Comparison of ENCODE assay signal across 9 cellular contexts in the genomic region with DNA sequence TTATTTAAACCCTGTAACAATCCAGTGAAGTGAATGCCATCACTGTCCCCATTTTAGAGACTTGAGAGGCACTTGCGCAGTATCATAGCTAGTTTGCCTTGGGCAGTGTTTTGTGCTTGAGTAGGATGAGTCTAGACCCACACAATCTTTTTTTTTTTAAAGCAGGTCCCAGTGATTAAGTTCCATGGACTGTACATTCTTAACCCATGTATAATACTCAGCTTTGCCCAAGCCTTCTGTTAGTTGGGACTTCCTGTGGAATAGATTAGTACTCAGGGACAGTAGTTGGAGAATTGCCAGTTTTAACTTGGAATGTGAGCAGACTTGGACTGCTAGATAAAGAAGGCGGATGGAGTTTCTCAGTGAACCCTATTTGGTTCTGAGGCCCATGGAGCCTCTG.
DNase-seq lines count a peak whose midpoint lies in the region; ATAC-seq and TF ChIP-seq lines count a peak whose summit lies in the region.
"Had no signal": no experiment of that assay in that cellular context is flagged by ENCODE, and none has a peak within 500 bp of the region (broad histone marks: within the 10 kb centered on the region; RNA-seq: fewer than 3 reads in every experiment).

No MANE protein-coding gene starts in this region.

- DNase-seq in HT-29 (ENCODE audit: low spot score) (peak; percentile 32), body of pancreas (peak in 1 of 4 donors; percentile 36), hepatic stellate cell (ENCODE audit: low spot score) (peak; percentile 89), neural progenitor cell (ENCODE audit: low spot score) (no peak)
- DNase-seq: NCI-H1694 treated with DMSO at 0.1 percent for 48 hours; stimulated activated CD4-positive, alpha-beta T cell treated with anti-CD3 and anti-CD28 coated beads, Interleukin-1b, Interleukin-23, amount 100 ng/mL, for 48 hours had no signal

- ATAC-seq in body of pancreas (peak; percentile 72), GM21737 (IDR thresholded peaks at IDR 0.05; ENCODE audit: unreplicated experiment) (no peak), HG03432 (IDR thresholded peaks at IDR 0.05; ENCODE audit: unreplicated experiment) (no peak)

- H3K36me3 Mint-ChIP-seq in neural progenitor cell: peaks cover 52% of the 10 kb centered on the region

- H3K4me1 ChIP-seq in body of pancreas (peaks cover 22% of the 10 kb centered on the region), subcutaneous abdominal adipose tissue (ENCODE audit: control insufficient read depth in 5 of 5, insufficient read depth in 5 of 5, low read length in 5 of 5) (peaks cover 0 to 20% (median 13%) of the 10 kb centered on the region in 5 donors), neural progenitor cell (peaks cover 15% of the 10 kb centered on the region)

- peaks cover 0 to 2% of the 10 kb centered on the region in 2 donors for H3K36me3 ChIP-seq in body of pancreas (replicated peaks in 1 of 2; ENCODE audit: insufficient read depth in 1 of 2, low read depth in 2 of 2)
- H3K36me3 ChIP-seq in subcutaneous abdominal adipose tissue (ENCODE audit: control insufficient read depth in 5 of 5, insufficient read depth in 5 of 5, low read length in 5 of 5): peaks cover 0 to 30% (median 26%) of the 10 kb centered on the region in 5 donors
- peaks cover 13% of the 10 kb centered on the region for H3K36me3 ChIP-seq in neural progenitor cell

- H3K79me2 ChIP-seq in neural progenitor cell (ENCODE audit: low read depth): peaks cover 19% of the 10 kb centered on the region

- H3K9ac ChIP-seq in subcutaneous abdominal adipose tissue (ENCODE audit: low read length in 5 of 5): no peak overlapping the region
- H3K9ac ChIP-seq in neural progenitor cell: no peak overlapping the region

- no peak overlapping the region for H3K27ac Mint-ChIP-seq in neural progenitor cell

- no peaks in the 10 kb centered on the region for H3K27me3 Mint-ChIP-seq in neural progenitor cell (ENCODE audit: insufficient read depth, low read depth)

- H3K4me1 Mint-ChIP-seq in neural progenitor cell: peaks cover 17% of the 10 kb centered on the region

- H3K27ac ChIP-seq in body of pancreas (peak overlapping the region in 1 of 4 donors; percentile 29), subcutaneous abdominal adipose tissue (ENCODE audit: low read depth, low read length) (peak overlapping the region; percentile 17), neural progenitor cell (no peak overlapping the region)

- peaks cover 20% of the 10 kb centered on the region for H4K20me1 ChIP-seq in neural progenitor cell (ENCODE audit: low read depth)

- H3K27me3 ChIP-seq in body of pancreas: no peaks in the 10 kb centered on the region
- H3K27me3 ChIP-seq in subcutaneous abdominal adipose tissue (ENCODE audit: control insufficient read depth in 5 of 5, insufficient read depth in 4 of 5, low read length in 5 of 5): no peaks in the 10 kb centered on the region
- no peaks in the 10 kb centered on the region for H3K27me3 ChIP-seq in neural progenitor cell

- TF ChIP-seq CTCF in body of pancreas (IDR thresholded peaks at IDR 0.05): no peak
- TF ChIP-seq CTCF in neural progenitor cell (IDR thresholded peaks at IDR 0.05): no peak

- 60 to 62% methylated on average over 2 of the region's 2 CpGs for WGBS in body of pancreas, 2 donors

- peaks cover 22% of the 10 kb centered on the region for H3F3A ChIP-seq in neural progenitor cell (ENCODE audit: low read depth)

- no peak overlapping the region for H3K4me3 Mint-ChIP-seq in neural progenitor cell

- no peaks in the 10 kb centered on the region for H3K9me3 Mint-ChIP-seq in neural progenitor cell

- no peak for TF ChIP-seq POLR2A in body of pancreas (IDR thresholded peaks at IDR 0.05)

- H3K9me3 ChIP-seq in body of pancreas: no peaks in the 10 kb centered on the region
- H3K9me3 ChIP-seq in subcutaneous abdominal adipose tissue (ENCODE audit: control insufficient read depth in 5 of 5, low read length in 5 of 5): no peaks in the 10 kb centered on the region
- no peaks in the 10 kb centered on the region for H3K9me3 ChIP-seq in neural progenitor cell (ENCODE audit: low read depth)

- H3K4me2 ChIP-seq in neural progenitor cell: no peak overlapping the region

- no peak overlapping the region for H2AFZ ChIP-seq in neural progenitor cell (replicated peaks)

- H3K4me3 ChIP-seq in body of pancreas (no peak overlapping the region), subcutaneous abdominal adipose tissue (ENCODE audit: low read depth in 1 of 5, low read length in 5 of 5) (no peak overlapping the region), neural progenitor cell (no peak overlapping the region)

- intact Hi-C loops in body of pancreas (cut with DNase I): no loop called here
